ENCODE assay signal across 10 cellular contexts in genomic region chr9:129610193-129610472, GRCh38. TPM values are rescaled to one million over a fixed set of nuclear protein-coding genes. Genes with fewer than 3 reads are reported as not detected.
DNase-seq lines count a peak whose midpoint lies in the region; ATAC-seq, FAIRE-seq and TF ChIP-seq lines count a peak whose summit lies in the region.
"Had no signal": no experiment of that assay in that cellular context is flagged by ENCODE, and none has a peak within 500 bp of the region (broad histone marks: within the 10 kb centered on the region; RNA-seq: fewer than 3 reads in every experiment).

No MANE protein-coding gene starts in this region.

- H3K27me3 ChIP-seq in CD8-positive, alpha-beta T cell (ENCODE audit: insufficient read depth, low read length): no peaks in the 10 kb centered on the region
- H3K27me3 ChIP-seq in esophagus squamous epithelium (peaks cover 0 to 19% (median 0%) of the 10 kb centered on the region in 4 donors), parathyroid adenoma (ENCODE audit: control insufficient read depth, insufficient read depth, low read length) (no peaks in the 10 kb centered on the region)

- H3K4me1 Mint-ChIP-seq in CD8-positive, alpha-beta T cell (ENCODE audit: low read depth): peaks cover 29% of the 10 kb centered on the region

- H3K4me1 ChIP-seq in CD8-positive, alpha-beta T cell (ENCODE audit: insufficient read depth, low read length): peaks cover 25% of the 10 kb centered on the region
- H3K4me1 ChIP-seq in esophagus squamous epithelium (peaks cover 30 to 59% (median 40%) of the 10 kb centered on the region in 3 donors), parathyroid adenoma (peaks cover 6% of the 10 kb centered on the region)

- DNase-seq in CD8-positive, alpha-beta T cell: no peak
- DNase-seq in RWPE1 (ENCODE audit: low spot score): no peak
- DNase-seq in esophagus squamous epithelium (lab: John Stamatoyannopoulos, UW): no peak
- no peak for DNase-seq in GM12892 (ENCODE audit: insufficient read length)
- no peak for DNase-seq in SIG-M5 treated with dmso at 0.1 percent for 504 hours (lab: John Stamatoyannopoulos, UW; ENCODE audit: unreplicated experiment)
- DNase-seq in globus pallidus (ENCODE audit: low spot score): no peak
- DNase-seq: NCI-H524 treated with DMSO at 0.1 percent for 48 hours had no signal

- no peaks in the 10 kb centered on the region for H3K27me3 Mint-ChIP-seq in CD8-positive, alpha-beta T cell (ENCODE audit: low read depth)

- peak overlapping the region; percentile 97 for H3K4me2 ChIP-seq in parathyroid adenoma (ENCODE audit: low read length)

- FAIRE-seq in GM12892 (lab: Jason Lieb, UNC): no peak

- TF ChIP-seq CTCF in CD8-positive, alpha-beta T cell (IDR thresholded peaks at IDR 0.05): no peak
- TF ChIP-seq CTCF in RWPE1 (conservative IDR thresholded peaks at IDR 0.05; ENCODE audit: low read depth): no peak
- no peak for TF ChIP-seq CTCF in esophagus squamous epithelium (IDR thresholded peaks at IDR 0.05)
- TF ChIP-seq CTCF in parathyroid adenoma (IDR thresholded peaks at IDR 0.05): no peak

- no peak overlapping the region for H3K27ac Mint-ChIP-seq in CD8-positive, alpha-beta T cell

- intact Hi-C loops in CD8-positive, alpha-beta T cell (cut with DNase I, micrococcal nuclease): loop anchor here (1.0 to 10.0 kb wide), 7 partner anchors 175 to 479 kb away; no protein-coding TSS in a partner anchor
- intact Hi-C loops in esophagus squamous epithelium (cut with DNase I): loop anchor here (5.0 kb wide), 2 partner anchors 118 to 473 kb away; no protein-coding TSS in a partner anchor

- peak; percentile 11 for ATAC-seq in CD8-positive, alpha-beta T cell
- ATAC-seq in GM21528 (IDR thresholded peaks at IDR 0.05; ENCODE audit: low FRiP score, unreplicated experiment): no peak

- H3K4me3 ChIP-seq in CD8-positive, alpha-beta T cell (ENCODE audit: low read depth, low read length): peak overlapping the region; percentile 77
- H3K4me3 ChIP-seq in esophagus squamous epithelium: peak overlapping the region; percentile 58 to 79 (median 73)
- peak overlapping the region; percentile 77 for H3K4me3 ChIP-seq in parathyroid adenoma (ENCODE audit: low read depth, low read length)

- no peaks in the 10 kb centered on the region for H3K36me3 ChIP-seq in CD8-positive, alpha-beta T cell (ENCODE audit: insufficient read depth, low read length)
- H3K36me3 ChIP-seq in esophagus squamous epithelium: no peaks in the 10 kb centered on the region
- no peaks in the 10 kb centered on the region for H3K36me3 ChIP-seq in parathyroid adenoma (ENCODE audit: control insufficient read depth, insufficient read depth, low read length)

- no peaks in the 10 kb centered on the region for H3K79me2 ChIP-seq in parathyroid adenoma

- H3K9me3 Mint-ChIP-seq in CD8-positive, alpha-beta T cell: no peaks in the 10 kb centered on the region

- H3K9me3 ChIP-seq in CD8-positive, alpha-beta T cell (ENCODE audit: low read length): no peaks in the 10 kb centered on the region
- H3K9me3 ChIP-seq in esophagus squamous epithelium (no peaks in the 10 kb centered on the region), parathyroid adenoma (ENCODE audit: control insufficient read depth, low read length) (no peaks in the 10 kb centered on the region)

- H3K36me3 Mint-ChIP-seq in CD8-positive, alpha-beta T cell: peaks cover 2% of the 10 kb centered on the region

- H3K4me3 Mint-ChIP-seq in CD8-positive, alpha-beta T cell: peak overlapping the region; percentile 61

- peak overlapping the region; percentile 76 for H2AFZ ChIP-seq in parathyroid adenoma

- CTCF ChIA-PET in CD8-positive, alpha-beta T cell (lab: Charles Lee): interaction anchor here (1.0 to 6.7 kb wide), 6 partner anchors 127 to 479 kb away, joined by 4 to 53 read pairs (median 10); no protein-coding TSS in a partner anchor
- CTCF ChIA-PET in RWPE1 (lab: Yijun Ruan, JAX): interaction anchor here (1.5 to 5.5 kb wide), 4 partner anchors 14 to 477 kb away, joined by 5 to 37 read pairs (median 14); no protein-coding TSS in a partner anchor

- POLR2A ChIA-PET in CD8-positive, alpha-beta T cell (lab: Charles Lee): interaction anchor here (1.0 kb wide), 2 partner anchors 150 to 432 kb away, joined by 4 read pairs; partner anchors contain the start of gene IER5L
- POLR2A ChIA-PET in RWPE1 (lab: Yijun Ruan, JAX; ENCODE audit: low non-redundant PET): interaction anchor here (0.6 kb wide), 1 partner anchor 131 kb away, joined by 5 read pairs; no protein-coding TSS in a partner anchor

- WGBS in esophagus squamous epithelium, 2 donors: 0% methylated on average over 2 to 4 of the region's 24 CpGs

- TF ChIP-seq POLR2A in esophagus squamous epithelium (IDR thresholded peaks at IDR 0.05): no peak
- no peak for TF ChIP-seq POLR2A in GM12892 (IDR thresholded peaks at IDR 0.05; ENCODE audit: low read depth, low read length)

- no peak overlapping the region for H3K27ac ChIP-seq in CD8-positive, alpha-beta T cell (ENCODE audit: low read depth, low read length)
- H3K27ac ChIP-seq in RWPE1 (peak overlapping the region; percentile 83), esophagus squamous epithelium (peak overlapping the region; percentile 89 to 94 (median 92)), parathyroid adenoma (no peak overlapping the region)

- H3K9ac ChIP-seq in parathyroid adenoma: no peak overlapping the region

RNA-seq across cellular contexts. Expression of gene C9orf50, which starts 10.8 kb away (rescaled TPM):
- total RNA-seq in CD8-positive, alpha-beta T cell: under 1 TPM in 1 of 2 experiments, not detected in 1; 0.19 TPM
- total RNA-seq in esophagus squamous epithelium: not detected
- not detected for polyA plus RNA-seq in GM12892 (2012; ENCODE audit: missing spikeins)
- total RNA-seq: subcutaneous adipose tissue had no signal

RNA-seq across cellular contexts. Expression of gene NTMT1, which starts 15.8 kb away (rescaled TPM):
- 10 to 100 TPM; 48.1 to 51.1 TPM for total RNA-seq in CD8-positive, alpha-beta T cell
- total RNA-seq in esophagus squamous epithelium: 10 to 100 TPM; 14.0 to 17.6 (median 16.0) TPM
- polyA plus RNA-seq in GM12892 (2012; ENCODE audit: missing spikeins): 22.3 TPM

RNA-seq across cellular contexts. Expression of gene ASB6, which starts 31.8 kb away (rescaled TPM):
- 10 to 100 TPM; 39.9 to 42.0 TPM for total RNA-seq in CD8-positive, alpha-beta T cell
- 10 to 100 TPM; 15.4 to 22.5 (median 17.6) TPM for total RNA-seq in esophagus squamous epithelium
- 4.2 TPM for polyA plus RNA-seq in GM12892 (2012; ENCODE audit: missing spikeins)

RNA-seq across cellular contexts. Expression of gene PRRX2, which starts 55.3 kb away (rescaled TPM):
- total RNA-seq in CD8-positive, alpha-beta T cell: not detected
- 1 to 10 TPM in 3 of 4 donors, under 1 TPM in 1; 0.82 to 3.8 (median 2.3) TPM for total RNA-seq in esophagus squamous epithelium
- not detected for polyA plus RNA-seq in GM12892 (2012; ENCODE audit: missing spikeins)

Comparison
In these comparisons a context has a peak if more than half of its experiments do, and no peak if none do; other contexts are left out.
1. H3K27ac ChIP-seq: peak in RWPE1 (single experiment) and esophagus squamous epithelium (4 of 4); none in CD8-positive, alpha-beta T cell (single experiment) and parathyroid adenoma (single experiment).
2. Peak in every context shown above with its lines, with median percentiles within 50 percentile points of each other: H3K4me3 ChIP-seq.